Comparison of ENCODE assay signal across 1 cellular context in genomic region chr2:817616-818015, GRCh38.
A peak's percentile ranks its signal among the peaks of the same experiment; 100 is the strongest.
TF ChIP-seq lines count a peak whose summit lies in the region.

No MANE protein-coding gene starts in this region.

TF ChIP-seq in HepG2, 621 proteins besides CTCF, POLR2A, EP300 and RAD21 (continued from another document):
- TF ChIP-seq BCLAF1 (IDR thresholded peaks at IDR 0.05) = no peak
- no peak for TF ChIP-seq IKZF5 (CRISPR knock-in tag; IDR thresholded peaks at IDR 0.05)
- TF ChIP-seq ARHGAP35 (CRISPR knock-in tag; IDR thresholded peaks at IDR 0.05; ENCODE audit: borderline replicate concordance) = no peak
- TF ChIP-seq NKX3-1 (CRISPR knock-in tag; IDR thresholded peaks at IDR 0.05) = no peak
- no peak for TF ChIP-seq ZNF839 (CRISPR knock-in tag; IDR thresholded peaks at IDR 0.05; ENCODE audit: borderline replicate concordance)
- peak; percentile 21; the same call in 1 of the 2 replicates for TF ChIP-seq CREB1 (IDR thresholded peaks at IDR 0.05)
- no peak for TF ChIP-seq CREB1 (CRISPR knock-in tag; IDR thresholded peaks at IDR 0.05)
- TF ChIP-seq HOMEZ (CRISPR knock-in tag; IDR thresholded peaks at IDR 0.05; ENCODE audit: low read depth) = no peak
- TF ChIP-seq SETDB1 (CRISPR knock-in tag; IDR thresholded peaks at IDR 0.05; ENCODE audit: borderline replicate concordance) = no peak
- no peak for TF ChIP-seq PCBP1 (IDR thresholded peaks at IDR 0.05; ENCODE audit: borderline replicate concordance, low read depth, low read length)
